8 cellular contexts compared by ENCODE assay signal in the genomic region with DNA sequence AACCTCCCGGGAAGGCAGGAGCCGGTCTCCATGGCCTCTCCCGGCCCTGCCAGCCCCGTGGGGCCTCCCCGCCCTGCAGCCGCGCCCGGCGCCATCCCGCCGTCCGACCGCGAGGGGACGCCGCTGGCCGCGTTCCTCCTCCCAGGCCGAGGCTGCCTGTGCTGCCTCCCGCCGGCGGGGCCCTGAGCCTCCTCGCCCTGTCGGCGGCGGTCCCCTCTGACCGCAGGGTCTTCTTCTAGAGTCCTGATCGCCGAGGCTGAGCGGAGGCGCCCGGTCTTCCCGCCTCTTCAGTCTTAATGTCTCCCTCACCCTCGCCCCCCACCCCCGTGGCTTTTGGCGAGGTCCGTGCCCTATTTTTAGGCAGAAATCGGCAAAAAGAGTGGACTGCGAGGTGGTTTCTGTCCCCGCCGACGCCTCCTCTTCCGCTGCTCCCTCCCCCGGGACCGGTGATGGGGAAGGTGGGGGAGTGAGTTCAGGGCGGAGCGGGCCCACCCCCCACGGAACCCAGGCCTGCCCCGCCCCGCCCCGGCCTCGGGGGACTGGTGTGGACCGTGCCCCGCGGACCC. TPM values are rescaled to one million over a fixed set of nuclear protein-coding genes. Genes with fewer than 3 reads are reported as not detected.
DNase-seq lines count a peak whose midpoint lies in the region; ATAC-seq and TF ChIP-seq lines count a peak whose summit lies in the region.

No MANE protein-coding gene starts in this region.

- H3K9me3 Mint-ChIP-seq in CD14-positive monocyte = peaks cover 0 to 4% (median 3%) of the 10 kb centered on the region in 7 donors

- DNase-seq in CD14-positive monocyte (ENCODE audit: low spot score) = no peak
- DNase-seq in NOMO-1 treated with dmso at 0.1 percent for 144 hours (lab: John Stamatoyannopoulos, UW; ENCODE audit: unreplicated experiment) = peak; percentile 37
- DNase-seq in activated naive CD4-positive, alpha-beta T cell treated with Interleukin-2 at 50 U/mL for 16 hours = peak; percentile 63
- peak in 1 of 5 donors; percentile 46 for DNase-seq in heart left ventricle
- no peak for DNase-seq in skeletal muscle cell (ENCODE audit: low read depth)
- DNase-seq in NCI-H69 (lab: John Stamatoyannopoulos, UW) = no peak

- H3K4me3 Mint-ChIP-seq in CD14-positive monocyte = peak overlapping the region; percentile 61 to 80

- peaks cover 4 to 27% (median 14%) of the 10 kb centered on the region in 12 donors for H3K4me1 ChIP-seq in heart left ventricle

- no peaks in the 10 kb centered on the region for H3K36me3 Mint-ChIP-seq in CD14-positive monocyte

- H3K36me3 ChIP-seq in heart left ventricle = no peaks in the 10 kb centered on the region

- intact Hi-C loops in CD14-positive monocyte (cut with micrococcal nuclease) = loop anchor here (5.0 to 10.0 kb wide), 2 partner anchors 68 to 70 kb away; no protein-coding TSS in a partner anchor
- intact Hi-C loops in heart left ventricle (cut with DNase I) = loop anchor here in 5 of 10 donors (2.0 to 10.0 kb wide), 3 partner anchors 66 to 70 kb away; no protein-coding TSS in a partner anchor

- peaks cover 26 to 70% (median 39%) of the 10 kb centered on the region in 9 donors for H3K27me3 ChIP-seq in heart left ventricle

- peak; percentile 85 for TF ChIP-seq CTCF in CD14-positive monocyte (IDR thresholded peaks at IDR 0.05)
- TF ChIP-seq CTCF in heart left ventricle (IDR thresholded peaks at IDR 0.05) = peak; percentile 22 to 75 (median 57)

- H3K27ac ChIP-seq in heart left ventricle = no peak overlapping the region

- WGBS in heart left ventricle, 4 donors = 1 to 8% (median 2%) methylated on average over 12 to 55 of the region's 55 CpGs

- H3K27me3 Mint-ChIP-seq in CD14-positive monocyte (ENCODE audit: low read depth in 3 of 3) = peaks cover 39 to 62% (median 44%) of the 10 kb centered on the region in 3 donors

- no peak for TF ChIP-seq POLR2A in heart left ventricle (IDR thresholded peaks at IDR 0.05)

- H3K4me1 Mint-ChIP-seq in CD14-positive monocyte = peaks cover 12% of the 10 kb centered on the region

- no peak overlapping the region for H3K27ac Mint-ChIP-seq in CD14-positive monocyte

- H3K4me3 ChIP-seq in heart left ventricle = peak overlapping the region; percentile 13 to 48 (median 34)
- H3K4me3 ChIP-seq in skeletal muscle cell (ENCODE audit: low read depth, low read length) = peak overlapping the region; percentile 52

- ATAC-seq in GM21723 (IDR thresholded peaks at IDR 0.05; ENCODE audit: unreplicated experiment) (peak; percentile 46), heart left ventricle (peak in 3 of 4 donors; percentile 52 to 80 (median 67)), HG02763 (IDR thresholded peaks at IDR 0.05; ENCODE audit: unreplicated experiment) (no peak)

- no peaks in the 10 kb centered on the region for H3K9me3 ChIP-seq in heart left ventricle

RNA-seq across cellular contexts. Expression of gene CPNE7, which starts 0.8 kb away (rescaled TPM):
- polyA plus RNA-seq in CD14-positive monocyte (not detected), heart left ventricle (under 1 TPM in 1 of 2 donors, not detected in 1; 0.50 TPM)
- total RNA-seq in heart left ventricle = under 1 TPM in 1 of 9 donors, not detected in 8; 0.20 TPM

RNA-seq across cellular contexts. Expression of gene RPL13, which starts 14.3 kb away (rescaled TPM):
- polyA plus RNA-seq in CD14-positive monocyte (1,000 to 10,000 TPM; 1,251 to 1,329 TPM), heart left ventricle (1,000 to 10,000 TPM; 2,775 to 5,500 TPM)
- total RNA-seq in heart left ventricle = 1,000 to 10,000 TPM in 6 of 9 donors, 100 to 1,000 TPM in 3; 701 to 3,315 (median 1,152) TPM

RNA-seq across cellular contexts. Expression of gene DPEP1, which starts 38.7 kb away (rescaled TPM):
- polyA plus RNA-seq in CD14-positive monocyte (not detected), heart left ventricle (not detected)
- not detected for total RNA-seq in heart left ventricle

Comparison
In these comparisons a context has a peak if more than half of its experiments do, and no peak if none do; other contexts are left out.
1. DNase-seq: peak in NOMO-1 treated with dmso at 0.1 percent for 144 hours (single experiment) and activated naive CD4-positive, alpha-beta T cell treated with Interleukin-2 at 50 U/mL for 16 hours (single experiment); none in CD14-positive monocyte (single experiment), skeletal muscle cell (single experiment) and NCI-H69 (single experiment).